ENCODE assay signal across 25 cellular contexts in the genomic region with DNA sequence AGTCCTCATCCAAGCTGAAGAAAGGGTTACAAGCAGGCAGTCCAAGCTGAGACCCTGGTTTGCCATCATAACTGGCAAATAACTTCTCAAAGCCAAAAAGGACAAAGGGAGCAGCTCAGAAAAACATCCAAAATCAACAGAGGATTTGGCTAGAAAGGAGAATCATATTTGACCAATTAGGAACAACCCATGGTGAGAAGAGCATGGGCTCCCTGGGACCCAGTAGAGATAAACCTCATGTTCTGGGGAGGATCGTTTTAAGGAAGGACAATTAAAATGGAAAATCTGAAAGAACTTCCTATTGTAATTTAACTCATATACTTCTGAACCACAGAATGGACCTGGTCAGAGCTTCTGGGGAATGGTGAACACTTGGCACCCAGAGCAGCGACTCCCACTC. TPM values are rescaled to one million over a fixed set of nuclear protein-coding genes. Genes with fewer than 3 reads are reported as not detected.
DNase-seq lines count a peak whose midpoint lies in the region; ATAC-seq and TF ChIP-seq lines count a peak whose summit lies in the region.
"Had no signal": no experiment of that assay in that cellular context is flagged by ENCODE, and none has a peak within 500 bp of the region (broad histone marks: within the 10 kb centered on the region; RNA-seq: fewer than 3 reads in every experiment).

No MANE protein-coding gene starts in this region.

- no peaks in the 10 kb centered on the region for H3K27me3 Mint-ChIP-seq in activated T-helper 17 cell treated with anti-CD3 and anti-CD28 coated beads, Interleukin-2, amount 50 U/mL, for 72 hours
- H3K27me3 Mint-ChIP-seq: CD4-positive, alpha-beta T cell had no signal

- H3K4me1 ChIP-seq in psoas muscle, result no peaks in the 10 kb centered on the region
- H3K4me1 ChIP-seq: Caco-2, SJCRH30 had no signal

- H3K4me3 Mint-ChIP-seq in activated T-helper 17 cell treated with anti-CD3 and anti-CD28 coated beads, Interleukin-2, amount 50 U/mL, for 72 hours, result no peak overlapping the region
- H3K4me3 Mint-ChIP-seq: CD4-positive, alpha-beta T cell had no signal

- H3K36me3 Mint-ChIP-seq in activated naive CD4-positive, alpha-beta T cell treated with anti-CD3 and anti-CD28 coated beads, Interleukin-2, amount 50 U/mL, for 72 hours, result peaks cover 29 to 31% of the 10 kb centered on the region in 2 donors
- peaks cover 99% of the 10 kb centered on the region for H3K36me3 Mint-ChIP-seq in activated T-helper 17 cell treated with anti-CD3 and anti-CD28 coated beads, Interleukin-2, amount 50 U/mL, for 72 hours (ENCODE audit: low read depth)

- H3K4me3 ChIP-seq in psoas muscle, result no peak overlapping the region
- H3K4me3 ChIP-seq: A549; BLaER1 treated with 17β-estradiol and CSF1 and Interleukin-3, amounts not matched to agents 10 nM and 100 nM; GM23248; K562; PC-9; SJCRH30 had no signal

- no peak for TF ChIP-seq CTCF in psoas muscle (IDR thresholded peaks at IDR 0.05)

- no peak for ATAC-seq in activated naive CD4-positive, alpha-beta T cell treated with anti-CD3 and anti-CD28 coated beads, Interleukin-2, amount 50 U/mL, for 72 hours
- ATAC-seq in activated T-helper 17 cell treated with anti-CD3 and anti-CD28 coated beads, Interleukin-2, amount 50 U/mL, for 72 hours (replicated peaks), result no peak
- ATAC-seq in sciatic nerve, result peak; percentile 62
- no peak for ATAC-seq in psoas muscle
- ATAC-seq: A549, K562, Right ventricle myocardium inferior had no signal

- H3K4me1 Mint-ChIP-seq in activated T-helper 17 cell treated with anti-CD3 and anti-CD28 coated beads, Interleukin-2, amount 50 U/mL, for 72 hours, result peaks cover 6% of the 10 kb centered on the region

- H3K27ac Mint-ChIP-seq in activated naive CD4-positive, alpha-beta T cell treated with anti-CD3 and anti-CD28 coated beads, Interleukin-2, amount 50 U/mL, for 72 hours, result peak overlapping the region; percentile 17 to 72
- peak overlapping the region; percentile 82 for H3K27ac Mint-ChIP-seq in activated T-helper 17 cell treated with anti-CD3 and anti-CD28 coated beads, Interleukin-2, amount 50 U/mL, for 72 hours

- H3K9me3 ChIP-seq in psoas muscle, result peaks cover 4% of the 10 kb centered on the region
- H3K9me3 ChIP-seq: SJCRH30 had no signal

- H3K27ac ChIP-seq in psoas muscle, result no peak overlapping the region
- H3K27ac ChIP-seq: A549, GM23248, PC-9, SJCRH30 had no signal

- no peak for DNase-seq in activated naive CD4-positive, alpha-beta T cell treated with anti-CD3 and anti-CD28 coated beads, Interleukin-2, amount 50 U/mL, for 72 hours (ENCODE audit: low spot score in 2 of 2)
- DNase-seq in activated naive CD4-positive, alpha-beta T cell treated with anti-CD3 and anti-CD28 coated beads, Interleukin-2, amount 50 U/mL, for 16 hours, result no peak
- DNase-seq in sciatic nerve (ENCODE audit: low spot score) (no peak), mucosa of gallbladder (ENCODE audit: low spot score) (no peak), psoas muscle (no peak)
- no peak for DNase-seq in activated CD4-positive, alpha-beta T cell treated with anti-CD3 and anti-CD28 coated beads, Interleukin-2, amount 50 U/mL, for 1 hour
- DNase-seq: AML-193; Caco-2; CD4-positive, alpha-beta T cell; GM23248; H7; Kasumi-1; NCI-H1105; NCI-H146; NCI-H1930; NCI-H2107; NCI-H446 treated with DMSO at 0.1 percent for 48 hours; NCI-H526; PC-9; SJCRH30 had no signal

- no peaks in the 10 kb centered on the region for H3K9me3 Mint-ChIP-seq in activated naive CD4-positive, alpha-beta T cell treated with anti-CD3 and anti-CD28 coated beads, Interleukin-2, amount 50 U/mL, for 72 hours
- no peaks in the 10 kb centered on the region for H3K9me3 Mint-ChIP-seq in activated T-helper 17 cell treated with anti-CD3 and anti-CD28 coated beads, Interleukin-2, amount 50 U/mL, for 72 hours
- H3K9me3 Mint-ChIP-seq: CD4-positive, alpha-beta T cell had no signal

- intact Hi-C loops in sciatic nerve (cut with DNase I), result no loop called here
- intact Hi-C loops in psoas muscle (cut with DNase I), result no loop called here

- 68 to 78% (median 70%) methylated on average over 2 of the region's 2 CpGs for WGBS in psoas muscle, 3 donors

- no peaks in the 10 kb centered on the region for H3K36me3 ChIP-seq in psoas muscle (ENCODE audit: insufficient read depth in 1 of 2, low read depth in 1 of 2)
- H3K36me3 ChIP-seq: SJCRH30 had no signal

- peaks cover 0 to 2% (median 0%) of the 10 kb centered on the region in 3 donors for H3K27me3 ChIP-seq in psoas muscle (ENCODE audit: insufficient read depth in 3 of 3, low read length in 2 of 3)
- H3K27me3 ChIP-seq: BLaER1 treated with 17β-estradiol and CSF1 and Interleukin-3, amounts not matched to agents 10 nM and 100 nM; SJCRH30 had no signal

RNA-seq across cellular contexts. Expression of gene RASSF2, which starts 30.2 kb away (rescaled TPM):
- total RNA-seq in activated naive CD4-positive, alpha-beta T cell treated with anti-CD3 and anti-CD28 coated beads, Interleukin-2, amount 50 U/mL, for 72 hours, result 10 to 100 TPM; 40.4 to 50.6 TPM
- 10 to 100 TPM; 50.2 to 58.4 TPM for total RNA-seq in activated T-helper 17 cell treated with anti-CD3 and anti-CD28 coated beads, Interleukin-2, amount 50 U/mL, for 72 hours
- total RNA-seq in sciatic nerve (36.6 TPM), mucosa of gallbladder (20.7 TPM), psoas muscle (1 to 10 TPM; 2.0 to 2.8 (median 2.2) TPM)
- 1 to 10 TPM in 1 of 3 donors, under 1 TPM in 2; 0.34 to 1.3 (median 0.71) TPM for polyA plus RNA-seq in psoas muscle
